ENCODE assay signal across 10 cellular contexts in genomic region chr21:44058981-44059380, GRCh38.
"Had no signal": no experiment of that assay in that cellular context is flagged by ENCODE, and none has a peak within 500 bp of the region (broad histone marks: within the 10 kb centered on the region; RNA-seq: fewer than 3 reads in every experiment).

No MANE protein-coding gene starts in this region.

- ATAC-seq: stimulated activated memory B cell treated with anti-CD40 and anti-IgM and Interleukin-4, amounts not matched to agents 10 μg/mL and 1 μg/mL and 100 μg/mL, for 72 hours had no signal

- H3K27ac Mint-ChIP-seq: stimulated activated memory B cell treated with anti-CD40 and anti-IgM and Interleukin-4, amounts not matched to agents 10 μg/mL and 1 μg/mL and 100 μg/mL, for 72 hours had no signal

- H3K9me3 Mint-ChIP-seq: activated naive CD4-positive, alpha-beta T cell treated with anti-CD3 and anti-CD28 coated beads for 36 hours; activated naive CD8-positive, alpha-beta T cell treated with anti-CD3 and anti-CD28 coated beads, Interleukin-2, amount 50 U/mL, for 24 hours; stimulated activated memory B cell treated with anti-CD40 and anti-IgM and Interleukin-4, amounts not matched to agents 10 μg/mL and 1 μg/mL and 100 μg/mL, for 72 hours had no signal

- H3K27me3 Mint-ChIP-seq: activated naive CD8-positive, alpha-beta T cell treated with anti-CD3 and anti-CD28 coated beads, Interleukin-2, amount 50 U/mL, for 24 hours; stimulated activated memory B cell treated with anti-CD40 and anti-IgM and Interleukin-4, amounts not matched to agents 10 μg/mL and 1 μg/mL and 100 μg/mL, for 72 hours had no signal

- H3K4me3 Mint-ChIP-seq: activated naive CD4-positive, alpha-beta T cell treated with anti-CD3 and anti-CD28 coated beads for 36 hours; activated naive CD8-positive, alpha-beta T cell treated with anti-CD3 and anti-CD28 coated beads, Interleukin-2, amount 50 U/mL, for 24 hours; stimulated activated memory B cell treated with anti-CD40 and anti-IgM and Interleukin-4, amounts not matched to agents 10 μg/mL and 1 μg/mL and 100 μg/mL, for 72 hours had no signal

- DNase-seq: activated CD4-positive, alpha-beta T cell treated with anti-CD3 and anti-CD28 coated beads, Interleukin-2, amount 50 U/mL, for 4 hours; erythroblast; gastrocnemius medialis; SIG-M5; stimulated activated CD4-positive, alpha-beta T cell treated with anti-CD3 and anti-CD28 coated beads, Interleukin-12 subunit alpha, Interleukin-12 subunit beta, amount 100 ng/mL, for 4 hours; T-helper 9 cell; transverse colon had no signal
